ENCODE assay signal across 10 cellular contexts in the genomic region with DNA sequence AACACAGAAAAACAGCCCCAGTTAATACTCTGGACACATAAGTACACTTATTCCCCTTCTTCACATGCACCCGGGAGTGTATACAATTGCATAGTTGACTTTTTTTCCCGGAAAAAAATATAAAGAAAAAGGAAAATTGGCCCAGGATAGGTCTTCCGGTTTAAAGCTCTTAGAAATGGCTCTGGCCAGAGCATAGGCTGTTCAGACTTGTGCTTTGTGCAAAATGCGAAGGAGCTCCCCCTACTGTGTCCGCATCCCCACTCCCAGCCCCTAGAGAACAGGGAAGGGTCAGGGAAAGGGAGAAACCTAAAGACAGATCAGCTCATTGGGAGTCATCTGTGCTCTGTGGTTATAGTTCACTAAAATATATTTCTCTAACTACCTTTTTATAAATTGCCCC. TPM values are rescaled to one million over a fixed set of nuclear protein-coding genes. Genes with fewer than 3 reads are reported as not detected.
DNase-seq lines count a peak whose midpoint lies in the region; TF ChIP-seq lines count a peak whose summit lies in the region.
"Had no signal": no experiment of that assay in that cellular context is flagged by ENCODE, and none has a peak within 500 bp of the region (broad histone marks: within the 10 kb centered on the region; RNA-seq: fewer than 3 reads in every experiment).

No MANE protein-coding gene starts in this region.

- H3K4me3 ChIP-seq in esophagus muscularis mucosa (no peak overlapping the region), neural progenitor cell (no peak overlapping the region)
- H3K4me3 ChIP-seq: gastrocnemius medialis had no signal

- no peak for TF ChIP-seq POLR2A in esophagus muscularis mucosa (IDR thresholded peaks at IDR 0.05; ENCODE audit: low read depth)

- H3K27ac ChIP-seq in esophagus muscularis mucosa (replicated peaks in 1 of 4) (peak overlapping the region; percentile 14 to 52 (median 25)), neural progenitor cell (peak overlapping the region; percentile 66)

- no peak overlapping the region for H3K4me2 ChIP-seq in neural progenitor cell

- H3K4me1 Mint-ChIP-seq in neural progenitor cell = peaks cover 31% of the 10 kb centered on the region

- H3K9me3 Mint-ChIP-seq in neural progenitor cell = no peaks in the 10 kb centered on the region

- H3K27me3 ChIP-seq in esophagus muscularis mucosa (no peaks in the 10 kb centered on the region), neural progenitor cell (no peaks in the 10 kb centered on the region)
- H3K27me3 ChIP-seq: gastrocnemius medialis had no signal

- intact Hi-C loops in esophagus muscularis mucosa (cut with DNase I) = no loop called here

- TF ChIP-seq EP300 in esophagus muscularis mucosa (IDR thresholded peaks at IDR 0.05) = no peak

- H3K4me1 ChIP-seq in esophagus muscularis mucosa = peaks cover 24 to 41% (median 33%) of the 10 kb centered on the region in 4 donors
- peaks cover 15% of the 10 kb centered on the region for H3K4me1 ChIP-seq in neural progenitor cell

- no peaks in the 10 kb centered on the region for H4K20me1 ChIP-seq in neural progenitor cell (ENCODE audit: low read depth)

- peaks cover 10% of the 10 kb centered on the region for H3F3A ChIP-seq in neural progenitor cell (ENCODE audit: low read depth)

- no peaks in the 10 kb centered on the region for H3K79me2 ChIP-seq in neural progenitor cell (ENCODE audit: low read depth)

- H2AFZ ChIP-seq in neural progenitor cell (replicated peaks) = no peak overlapping the region

- H3K4me3 Mint-ChIP-seq in neural progenitor cell = peak overlapping the region; percentile 25

- TF ChIP-seq CTCF in esophagus muscularis mucosa (IDR thresholded peaks at IDR 0.05) = peak; percentile 28 to 36 (median 31)
- TF ChIP-seq CTCF in neural progenitor cell (IDR thresholded peaks at IDR 0.05) = peak; percentile 61

- peaks cover 14% of the 10 kb centered on the region for H3K36me3 Mint-ChIP-seq in neural progenitor cell

- peaks cover 22 to 42% (median 39%) of the 10 kb centered on the region in 4 donors for H3K36me3 ChIP-seq in esophagus muscularis mucosa
- H3K36me3 ChIP-seq in neural progenitor cell = no peaks in the 10 kb centered on the region

- 17% methylated on average over 5 of the region's 5 CpGs for WGBS in esophagus muscularis mucosa

- H3K27ac Mint-ChIP-seq in neural progenitor cell = no peak overlapping the region

- no peaks in the 10 kb centered on the region for H3K9me3 ChIP-seq in esophagus muscularis mucosa
- no peaks in the 10 kb centered on the region for H3K9me3 ChIP-seq in neural progenitor cell (ENCODE audit: low read depth)
- H3K9me3 ChIP-seq: gastrocnemius medialis had no signal

- no peak overlapping the region for H3K9ac ChIP-seq in neural progenitor cell

- H3K27me3 Mint-ChIP-seq in neural progenitor cell (ENCODE audit: insufficient read depth, low read depth) = peaks cover 4% of the 10 kb centered on the region

- DNase-seq in D341Med (ENCODE audit: low spot score) (peak; percentile 69), NCI-H69 (lab: John Stamatoyannopoulos, UW) (peak; percentile 40), esophagus muscularis mucosa (ENCODE audit: extremely low spot score) (no peak), neural progenitor cell (ENCODE audit: low spot score) (peak; percentile 75), T-helper 2 cell (no peak), amniotic stem cell (lab: John Stamatoyannopoulos, UW) (no peak)
- no peak for DNase-seq in activated naive CD4-positive, alpha-beta T cell treated with anti-CD3 and anti-CD28 coated beads, Interleukin-2, amount 50 U/mL, for 16 hours
- DNase-seq in stimulated activated CD4-positive, alpha-beta T cell treated with anti-CD3 and anti-CD28 coated beads, Interleukin-4, amount 100 ng/mL, for 1 hour = no peak
- DNase-seq: gastrocnemius medialis; stimulated activated CD4-positive, alpha-beta T cell treated with anti-CD3 and anti-CD28 coated beads, Interleukin-12 subunit alpha, Interleukin-12 subunit beta, amount 100 ng/mL, for 4 hours had no signal

RNA-seq across cellular contexts. Expression of a gene that starts 5.5 kb away (rescaled TPM):
- 10 to 100 TPM in 2 of 4 donors, 1 to 10 TPM in 2; 7.3 to 15.0 (median 10.5) TPM for total RNA-seq in esophagus muscularis mucosa
- 3.8 and 11.3 TPM in 2 replicates for total RNA-seq in neural progenitor cell (ENCODE audit: low replicate concordance)

RNA-seq across cellular contexts. Expression of a gene that starts 14.6 kb away (rescaled TPM):
- 10 to 100 TPM; 12.1 to 21.6 (median 14.0) TPM for total RNA-seq in esophagus muscularis mucosa
- total RNA-seq in neural progenitor cell (ENCODE audit: low replicate concordance) = 26.1 and 26.4 TPM in 2 replicates

RNA-seq across cellular contexts. Expression of a gene that starts 24.6 kb away (rescaled TPM):
- total RNA-seq in esophagus muscularis mucosa (1 to 10 TPM; 3.3 to 8.6 (median 5.5) TPM), neural progenitor cell (ENCODE audit: low replicate concordance) (31.6 and 47.1 TPM in 2 replicates)

RNA-seq across cellular contexts. Expression of a gene that starts 42.8 kb away (rescaled TPM):
- total RNA-seq in esophagus muscularis mucosa (10 to 100 TPM; 31.1 to 45.8 (median 41.6) TPM), neural progenitor cell (ENCODE audit: low replicate concordance) (2.4 and 13.7 TPM in 2 replicates)

Comparison
In these comparisons a context has a peak if more than half of its experiments do, and no peak if none do; other contexts are left out.
1. DNase-seq: peak in D341Med (single experiment), NCI-H69 (single experiment) and neural progenitor cell (single experiment); none in esophagus muscularis mucosa (single experiment), activated naive CD4-positive, alpha-beta T cell treated with anti-CD3 and anti-CD28 coated beads, Interleukin-2, amount 50 U/mL, for 16 hours (single experiment), T-helper 2 cell (0 of 5), amniotic stem cell (single experiment) and stimulated activated CD4-positive, alpha-beta T cell treated with anti-CD3 and anti-CD28 coated beads, Interleukin-4, amount 100 ng/mL, for 1 hour (single experiment).